In the genomic region with DNA sequence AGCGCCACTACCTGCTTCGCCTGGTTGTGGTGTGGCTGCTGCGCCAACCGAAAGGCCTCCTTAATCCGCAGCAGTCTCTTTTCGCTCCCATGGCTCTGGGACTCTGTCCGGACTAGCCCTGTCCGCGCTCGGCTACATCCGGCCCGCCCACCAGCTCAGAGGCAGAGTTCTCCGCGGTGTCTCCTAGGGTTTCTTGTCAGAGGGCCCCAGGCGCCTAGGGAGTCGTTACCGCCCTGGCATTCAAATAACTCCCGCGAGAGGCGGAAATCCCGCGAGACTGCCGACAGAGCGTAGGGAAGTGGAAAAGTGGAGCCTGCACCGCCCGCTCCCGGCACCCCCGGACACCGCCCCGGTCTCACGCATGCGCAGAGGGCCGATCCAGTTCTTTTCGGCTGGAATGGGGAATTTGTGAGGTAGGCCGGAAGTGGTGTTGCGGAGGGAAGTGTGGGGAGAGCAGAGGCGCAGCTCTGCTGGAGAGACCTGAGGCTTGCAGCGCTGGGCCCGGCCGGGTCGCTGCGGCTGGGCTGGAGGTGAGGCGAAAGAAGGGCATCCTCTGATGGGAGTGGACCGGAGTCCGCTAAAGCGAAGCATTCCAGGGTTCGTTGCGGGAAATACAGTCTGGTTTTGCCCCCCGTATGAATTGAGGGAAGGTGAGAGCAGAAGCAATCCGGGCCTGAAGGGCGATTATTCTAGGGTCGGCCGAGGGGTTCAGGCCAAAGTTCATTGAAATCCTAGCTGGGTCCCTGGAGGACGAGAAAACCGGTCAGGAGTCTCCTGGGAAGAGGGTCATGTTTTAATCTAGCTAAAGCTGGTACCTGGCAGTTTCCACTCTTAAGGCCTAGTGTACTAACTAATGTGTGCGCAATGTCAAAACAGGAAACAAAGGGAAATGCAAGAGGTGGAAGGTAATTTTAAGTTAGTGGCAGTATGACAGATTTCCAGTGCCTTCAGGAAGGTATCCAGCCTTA, we compare ENCODE assay signal across 1 cellular context.
TF ChIP-seq lines count a peak whose summit lies in the region.

FAM200B (plus strand) TSS at position 456 of the 968 bp plus-strand sequence. CDS start 5,151 bp downstream, outside the sequence.

TF ChIP-seq in HepG2, 621 proteins besides CTCF, POLR2A, EP300 and RAD21 (continued from another document and continues in another):
- TF ChIP-seq, protein P1, sequence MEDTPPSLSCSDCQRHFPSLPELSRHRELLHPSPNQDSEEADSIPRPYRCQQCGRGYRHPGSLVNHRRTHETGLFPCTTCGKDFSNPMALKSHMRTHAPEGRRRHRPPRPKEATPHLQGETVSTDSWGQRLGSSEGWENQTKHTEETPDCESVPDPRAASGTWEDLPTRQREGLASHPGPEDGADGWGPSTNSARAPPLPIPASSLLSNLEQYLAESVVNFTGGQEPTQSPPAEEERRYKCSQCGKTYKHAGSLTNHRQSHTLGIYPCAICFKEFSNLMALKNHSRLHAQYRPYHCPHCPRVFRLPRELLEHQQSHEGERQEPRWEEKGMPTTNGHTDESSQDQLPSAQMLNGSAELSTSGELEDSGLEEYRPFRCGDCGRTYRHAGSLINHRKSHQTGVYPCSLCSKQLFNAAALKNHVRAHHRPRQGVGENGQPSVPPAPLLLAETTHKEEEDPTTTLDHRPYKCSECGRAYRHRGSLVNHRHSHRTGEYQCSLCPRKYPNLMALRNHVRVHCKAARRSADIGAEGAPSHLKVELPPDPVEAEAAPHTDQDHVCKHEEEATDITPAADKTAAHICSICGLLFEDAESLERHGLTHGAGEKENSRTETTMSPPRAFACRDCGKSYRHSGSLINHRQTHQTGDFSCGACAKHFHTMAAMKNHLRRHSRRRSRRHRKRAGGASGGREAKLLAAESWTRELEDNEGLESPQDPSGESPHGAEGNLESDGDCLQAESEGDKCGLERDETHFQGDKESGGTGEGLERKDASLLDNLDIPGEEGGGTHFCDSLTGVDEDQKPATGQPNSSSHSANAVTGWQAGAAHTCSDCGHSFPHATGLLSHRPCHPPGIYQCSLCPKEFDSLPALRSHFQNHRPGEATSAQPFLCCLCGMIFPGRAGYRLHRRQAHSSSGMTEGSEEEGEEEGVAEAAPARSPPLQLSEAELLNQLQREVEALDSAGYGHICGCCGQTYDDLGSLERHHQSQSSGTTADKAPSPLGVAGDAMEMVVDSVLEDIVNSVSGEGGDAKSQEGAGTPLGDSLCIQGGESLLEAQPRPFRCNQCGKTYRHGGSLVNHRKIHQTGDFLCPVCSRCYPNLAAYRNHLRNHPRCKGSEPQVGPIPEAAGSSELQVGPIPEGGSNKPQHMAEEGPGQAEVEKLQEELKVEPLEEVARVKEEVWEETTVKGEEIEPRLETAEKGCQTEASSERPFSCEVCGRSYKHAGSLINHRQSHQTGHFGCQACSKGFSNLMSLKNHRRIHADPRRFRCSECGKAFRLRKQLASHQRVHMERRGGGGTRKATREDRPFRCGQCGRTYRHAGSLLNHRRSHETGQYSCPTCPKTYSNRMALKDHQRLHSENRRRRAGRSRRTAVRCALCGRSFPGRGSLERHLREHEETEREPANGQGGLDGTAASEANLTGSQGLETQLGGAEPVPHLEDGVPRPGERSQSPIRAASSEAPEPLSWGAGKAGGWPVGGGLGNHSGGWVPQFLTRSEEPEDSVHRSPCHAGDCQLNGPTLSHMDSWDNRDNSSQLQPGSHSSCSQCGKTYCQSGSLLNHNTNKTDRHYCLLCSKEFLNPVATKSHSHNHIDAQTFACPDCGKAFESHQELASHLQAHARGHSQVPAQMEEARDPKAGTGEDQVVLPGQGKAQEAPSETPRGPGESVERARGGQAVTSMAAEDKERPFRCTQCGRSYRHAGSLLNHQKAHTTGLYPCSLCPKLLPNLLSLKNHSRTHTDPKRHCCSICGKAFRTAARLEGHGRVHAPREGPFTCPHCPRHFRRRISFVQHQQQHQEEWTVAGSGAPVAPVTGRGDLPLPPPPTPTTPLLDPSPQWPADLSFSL (CRISPR knock-in tag; IDR thresholded peaks at IDR 0.05) = peak; percentile 55; the same call in 1 of the 2 replicates
- no peak for TF ChIP-seq ZNF354B (CRISPR knock-in tag; IDR thresholded peaks at IDR 0.05)
- no peak; the same call in 1 of the 2 replicates for TF ChIP-seq GFI1 (CRISPR knock-in tag; IDR thresholded peaks at IDR 0.05; ENCODE audit: borderline replicate concordance)
- 0 out of 2 replicates have a peak, but pooled peaks have one; percentile 17 for TF ChIP-seq CHCHD3 (CRISPR knock-in tag; IDR thresholded peaks at IDR 0.05)
- peak; percentile 73; the same call in 1 of the 2 replicates for TF ChIP-seq FOXJ3 (CRISPR knock-in tag; IDR thresholded peaks at IDR 0.05; ENCODE audit: borderline replicate concordance)
- TF ChIP-seq MED1 (CRISPR knock-in tag; IDR thresholded peaks at IDR 0.05) = peak; percentile 73
- TF ChIP-seq ZSCAN12 (CRISPR knock-in tag; IDR thresholded peaks at IDR 0.05) = no peak
- peak; percentile 99 for TF ChIP-seq SAP130 (CRISPR knock-in tag; IDR thresholded peaks at IDR 0.05; ENCODE audit: low read depth)
- no peak for TF ChIP-seq CSRNP2 (CRISPR knock-in tag; conservative IDR thresholded peaks at IDR 0.05; ENCODE audit: low read depth)
- no peak for TF ChIP-seq KIAA2018 (CRISPR knock-in tag; IDR thresholded peaks at IDR 0.05; ENCODE audit: borderline replicate concordance)
- TF ChIP-seq HOXA9 (CRISPR knock-in tag; IDR thresholded peaks at IDR 0.05; ENCODE audit: borderline replicate concordance) = 0 out of 2 replicates have a peak, but pooled peaks have one; percentile 27
- TF ChIP-seq ATF1 (CRISPR knock-in tag; IDR thresholded peaks at IDR 0.05) = 0 out of 2 replicates have a peak, but pooled peaks have one; percentile 32
- peak; percentile 70; the same call in 1 of the 2 replicates for TF ChIP-seq NFATC3 (CRISPR knock-in tag; IDR thresholded peaks at IDR 0.05)
- no peak for TF ChIP-seq FOXP1 (IDR thresholded peaks at IDR 0.05)
- TF ChIP-seq FOXP1 (CRISPR knock-in tag; IDR thresholded peaks at IDR 0.05) = no peak
- TF ChIP-seq ELF3 (CRISPR knock-in tag; IDR thresholded peaks at IDR 0.05) = peak; percentile 84
- peak; percentile 68; the same call in 1 of the 2 replicates for TF ChIP-seq MYNN (CRISPR knock-in tag; IDR thresholded peaks at IDR 0.05; ENCODE audit: low read depth)
- no peak for TF ChIP-seq NR3C1 (CRISPR knock-in tag; IDR thresholded peaks at IDR 0.05)
- 0 out of 2 replicates have a peak, but pooled peaks have one; percentile 36 for TF ChIP-seq ZSCAN29 (CRISPR knock-in tag; conservative IDR thresholded peaks at IDR 0.05)
- 0 out of 2 replicates have a peak, but pooled peaks have one; percentile 40 for TF ChIP-seq BCL6 (CRISPR knock-in tag; IDR thresholded peaks at IDR 0.05)
- no peak for TF ChIP-seq ZFP62 (CRISPR knock-in tag; IDR thresholded peaks at IDR 0.05)
- peak; percentile 90 for TF ChIP-seq ZFP90 (CRISPR knock-in tag; IDR thresholded peaks at IDR 0.05; ENCODE audit: borderline replicate concordance)
- TF ChIP-seq ZNF264 (CRISPR knock-in tag; IDR thresholded peaks at IDR 0.05) = 0 out of 2 replicates have a peak, but pooled peaks have one; percentile 79
- peak; percentile 60; the same call in 1 of the 2 replicates for TF ChIP-seq NR2C2 (CRISPR knock-in tag; IDR thresholded peaks at IDR 0.05; ENCODE audit: borderline replicate concordance)
- TF ChIP-seq ZNF850 (CRISPR knock-in tag; conservative IDR thresholded peaks at IDR 0.05) = no peak
- no peak for TF ChIP-seq MBD4 (IDR thresholded peaks at IDR 0.05; ENCODE audit: borderline replicate concordance, low read length)
- peak; percentile 82 for TF ChIP-seq CCDC6 (CRISPR knock-in tag; IDR thresholded peaks at IDR 0.05)
- peak; percentile 30; the same call in 1 of the 2 replicates for TF ChIP-seq MEIS2 (CRISPR knock-in tag; IDR thresholded peaks at IDR 0.05)
- TF ChIP-seq, protein P2, sequence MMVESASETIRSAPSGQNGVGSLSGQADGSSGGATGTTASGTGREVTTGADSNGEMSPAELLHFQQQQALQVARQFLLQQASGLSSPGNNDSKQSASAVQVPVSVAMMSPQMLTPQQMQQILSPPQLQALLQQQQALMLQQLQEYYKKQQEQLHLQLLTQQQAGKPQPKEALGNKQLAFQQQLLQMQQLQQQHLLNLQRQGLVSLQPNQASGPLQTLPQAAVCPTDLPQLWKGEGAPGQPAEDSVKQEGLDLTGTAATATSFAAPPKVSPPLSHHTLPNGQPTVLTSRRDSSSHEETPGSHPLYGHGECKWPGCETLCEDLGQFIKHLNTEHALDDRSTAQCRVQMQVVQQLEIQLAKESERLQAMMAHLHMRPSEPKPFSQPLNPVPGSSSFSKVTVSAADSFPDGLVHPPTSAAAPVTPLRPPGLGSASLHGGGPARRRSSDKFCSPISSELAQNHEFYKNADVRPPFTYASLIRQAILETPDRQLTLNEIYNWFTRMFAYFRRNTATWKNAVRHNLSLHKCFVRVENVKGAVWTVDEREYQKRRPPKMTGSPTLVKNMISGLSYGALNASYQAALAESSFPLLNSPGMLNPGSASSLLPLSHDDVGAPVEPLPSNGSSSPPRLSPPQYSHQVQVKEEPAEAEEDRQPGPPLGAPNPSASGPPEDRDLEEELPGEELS (CRISPR knock-in tag; IDR thresholded peaks at IDR 0.05) = 0 out of 2 replicates have a peak, but pooled peaks have one; percentile 40
- TF ChIP-seq SRSF4 (IDR thresholded peaks at IDR 0.05; ENCODE audit: low read depth, low read length, poor library complexity, severe bottlenecking) = no peak
- TF ChIP-seq ZFYVE20 (CRISPR knock-in tag; IDR thresholded peaks at IDR 0.05; ENCODE audit: borderline replicate concordance, low read depth) = no peak
- TF ChIP-seq, protein P3, sequence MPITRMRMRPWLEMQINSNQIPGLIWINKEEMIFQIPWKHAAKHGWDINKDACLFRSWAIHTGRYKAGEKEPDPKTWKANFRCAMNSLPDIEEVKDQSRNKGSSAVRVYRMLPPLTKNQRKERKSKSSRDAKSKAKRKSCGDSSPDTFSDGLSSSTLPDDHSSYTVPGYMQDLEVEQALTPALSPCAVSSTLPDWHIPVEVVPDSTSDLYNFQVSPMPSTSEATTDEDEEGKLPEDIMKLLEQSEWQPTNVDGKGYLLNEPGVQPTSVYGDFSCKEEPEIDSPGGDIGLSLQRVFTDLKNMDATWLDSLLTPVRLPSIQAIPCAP (CRISPR knock-in tag; IDR thresholded peaks at IDR 0.05; ENCODE audit: low read depth) = no peak
- TF ChIP-seq BORCS8-MEF2B (CRISPR knock-in tag; IDR thresholded peaks at IDR 0.05) = peak; percentile 85; the same call in 1 of the 2 replicates
- no peak for TF ChIP-seq ZNF34 (CRISPR knock-in tag; IDR thresholded peaks at IDR 0.05; ENCODE audit: borderline replicate concordance)
- peak; percentile 40; the same call in 1 of the 2 replicates for TF ChIP-seq RCOR2 (CRISPR knock-in tag; IDR thresholded peaks at IDR 0.05)
